ENCODE assay signal across 1 cellular context in genomic region chr5:32805966-32806626, GRCh38.
TF ChIP-seq lines count a peak whose summit lies in the region.

No MANE protein-coding gene starts in this region.

TF ChIP-seq in SK-N-SH, 30 proteins besides CTCF, POLR2A, EP300 and RAD21 (continued from another document):
- TF ChIP-seq MAX (IDR thresholded peaks at IDR 0.05; ENCODE audit: low read depth) (peak; percentile 79), MXI1 (IDR thresholded peaks at IDR 0.05; ENCODE audit: low read depth, low read length) (no peak), REST (IDR thresholded peaks at IDR 0.05; ENCODE audit: low read depth, low read length) (no peak), TEAD4 (IDR thresholded peaks at IDR 0.05; ENCODE audit: borderline replicate concordance, insufficient read depth) (no peak), RXRA (IDR thresholded peaks at IDR 0.05; ENCODE audit: borderline replicate concordance, low read depth) (no peak), GABPA (IDR thresholded peaks at IDR 0.05; ENCODE audit: low read depth) (no peak), FOXJ3 (CRISPR knock-in tag; IDR thresholded peaks at IDR 0.05) (no peak), RFX5 (IDR thresholded peaks at IDR 0.05; ENCODE audit: low read length) (no peak), PBX3 (IDR thresholded peaks at IDR 0.05) (peak; percentile 39; the same call in 1 of the 2 replicates), IRF3 (IDR thresholded peaks at IDR 0.05; ENCODE audit: low read depth, low read length) (no peak)
